Comparison of ENCODE assay signal across 22 cellular contexts in genomic region chr5:69360442-69360841, GRCh38. TPM values are rescaled to one million over a fixed set of nuclear protein-coding genes. Genes with fewer than 3 reads are reported as not detected.
DNase-seq lines count a peak whose midpoint lies in the region; ATAC-seq and TF ChIP-seq lines count a peak whose summit lies in the region.
"Had no signal": no experiment of that assay in that cellular context is flagged by ENCODE, and none has a peak within 500 bp of the region (broad histone marks: within the 10 kb centered on the region; RNA-seq: fewer than 3 reads in every experiment).

No MANE protein-coding gene starts in this region.

- DNase-seq in activated T-cell treated with anti-CD3 and anti-CD28 coated beads, Interleukin-2, amount 50 U/mL, for 72 hours = no peak
- DNase-seq in activated T-cell treated with anti-CD3 and anti-CD28 coated beads for 4 hours = no peak
- no peak for DNase-seq in CD8-positive, alpha-beta T cell
- DNase-seq in erythroblast (lab: John Stamatoyannopoulos, UW) = peak; percentile 9 to 14
- no peak for DNase-seq in prostate gland (ENCODE audit: low spot score)
- no peak for DNase-seq in stimulated activated naive B cell treated with anti-CD40 and anti-IgM and Interleukin-4, amounts not matched to agents 10 μg/mL and 1 μg/mL and 100 μg/mL, for 72 hours
- no peak for DNase-seq in NK-92 (lab: John Stamatoyannopoulos, UW; ENCODE audit: unreplicated experiment)
- DNase-seq: 8988T; ACHN; KBM-7; MG63; NCI-H1105 treated with DMSO at 0.1 percent for 48 hours; NCI-H2029; NCI-H446; NCI-H524 treated with DMSO at 0.1 percent for 48 hours; NCI-H774; NK-92 treated with Interleukin-12 subunit alpha and Interleukin-12 subunit beta, amount 100 ng/mL, for 24 hours; Peyer's patch; SIG-M5; SK-N-SH had no signal

- H3K9me3 Mint-ChIP-seq in activated T-cell treated with anti-CD3 and anti-CD28 coated beads, Interleukin-2, amount 50 U/mL, for 72 hours = no peaks in the 10 kb centered on the region
- H3K9me3 Mint-ChIP-seq in CD8-positive, alpha-beta T cell = no peaks in the 10 kb centered on the region
- H3K9me3 Mint-ChIP-seq in stimulated activated naive B cell treated with anti-CD40 and anti-IgM and Interleukin-4, amounts not matched to agents 10 μg/mL and 1 μg/mL and 100 μg/mL, for 72 hours = no peaks in the 10 kb centered on the region

- POLR2A ChIA-PET in CD8-positive, alpha-beta T cell (lab: Charles Lee) = no interaction called here

- H3K4me3 ChIP-seq in CD8-positive, alpha-beta T cell (ENCODE audit: low read depth, low read length) = no peak overlapping the region
- no peak overlapping the region for H3K4me3 ChIP-seq in prostate gland
- H3K4me3 ChIP-seq: MG63, Peyer's patch had no signal

- H3K4me3 Mint-ChIP-seq in activated T-cell treated with anti-CD3 and anti-CD28 coated beads, Interleukin-2, amount 50 U/mL, for 72 hours = no peak overlapping the region
- H3K4me3 Mint-ChIP-seq in CD8-positive, alpha-beta T cell = no peak overlapping the region
- no peak overlapping the region for H3K4me3 Mint-ChIP-seq in stimulated activated naive B cell treated with anti-CD40 and anti-IgM and Interleukin-4, amounts not matched to agents 10 μg/mL and 1 μg/mL and 100 μg/mL, for 72 hours

- intact Hi-C loops in CD8-positive, alpha-beta T cell (cut with DNase I, micrococcal nuclease) = loop anchor here in 1 of 2 experiments (10.0 kb wide), 1 partner anchor 86 kb away; no protein-coding TSS in a partner anchor
- intact Hi-C loops in prostate gland (cut with DNase I) = no loop called here

- H3K27ac Mint-ChIP-seq in activated T-cell treated with anti-CD3 and anti-CD28 coated beads, Interleukin-2, amount 50 U/mL, for 72 hours = peak overlapping the region; percentile 35
- H3K27ac Mint-ChIP-seq in CD8-positive, alpha-beta T cell = peak overlapping the region; percentile 6
- no peak overlapping the region for H3K27ac Mint-ChIP-seq in stimulated activated naive B cell treated with anti-CD40 and anti-IgM and Interleukin-4, amounts not matched to agents 10 μg/mL and 1 μg/mL and 100 μg/mL, for 72 hours

- no peak for ATAC-seq in activated T-cell treated with anti-CD3 and anti-CD28 coated beads, Interleukin-2, amount 50 U/mL, for 72 hours (replicated peaks in 1 of 2)
- no peak for ATAC-seq in CD8-positive, alpha-beta T cell
- ATAC-seq in stimulated activated naive B cell treated with anti-CD40 and anti-IgM and Interleukin-4, amounts not matched to agents 10 μg/mL and 1 μg/mL and 100 μg/mL, for 72 hours (replicated peaks) = no peak

- TF ChIP-seq POLR2A in erythroblast (IDR thresholded peaks at IDR 0.05; ENCODE audit: low read length) (no peak), prostate gland (IDR thresholded peaks at IDR 0.05) (no peak)

- WGBS in prostate gland = 83% methylated on average over 1 of the region's 1 CpG

- H3K4me1 Mint-ChIP-seq in activated T-cell treated with anti-CD3 and anti-CD28 coated beads, Interleukin-2, amount 50 U/mL, for 72 hours (ENCODE audit: low read depth) = peaks cover 22% of the 10 kb centered on the region
- H3K4me1 Mint-ChIP-seq in CD8-positive, alpha-beta T cell (ENCODE audit: low read depth) = peaks cover 21% of the 10 kb centered on the region
- peaks cover 13 to 33% of the 10 kb centered on the region in 2 donors for H3K4me1 Mint-ChIP-seq in stimulated activated naive B cell treated with anti-CD40 and anti-IgM and Interleukin-4, amounts not matched to agents 10 μg/mL and 1 μg/mL and 100 μg/mL, for 72 hours

- CTCF ChIA-PET in CD8-positive, alpha-beta T cell (lab: Charles Lee) = interaction anchor here (0.6 to 1.3 kb wide), 2 partner anchors 26 to 73 kb away, joined by 3 to 4 read pairs; no protein-coding TSS in a partner anchor

- no peaks in the 10 kb centered on the region for H3K27me3 ChIP-seq in CD8-positive, alpha-beta T cell (ENCODE audit: insufficient read depth, low read length)
- H3K27me3 ChIP-seq in prostate gland (replicated peaks; ENCODE audit: insufficient read depth) = no peaks in the 10 kb centered on the region
- H3K27me3 ChIP-seq: MG63, Peyer's patch had no signal

- no peaks in the 10 kb centered on the region for H3K27me3 Mint-ChIP-seq in activated T-cell treated with anti-CD3 and anti-CD28 coated beads, Interleukin-2, amount 50 U/mL, for 72 hours (ENCODE audit: low read depth)
- no peaks in the 10 kb centered on the region for H3K27me3 Mint-ChIP-seq in CD8-positive, alpha-beta T cell (ENCODE audit: low read depth)
- no peaks in the 10 kb centered on the region for H3K27me3 Mint-ChIP-seq in stimulated activated naive B cell treated with anti-CD40 and anti-IgM and Interleukin-4, amounts not matched to agents 10 μg/mL and 1 μg/mL and 100 μg/mL, for 72 hours

- H3K36me3 ChIP-seq in CD8-positive, alpha-beta T cell (ENCODE audit: insufficient read depth, low read length) = peaks cover 12% of the 10 kb centered on the region
- H3K36me3 ChIP-seq in prostate gland = no peaks in the 10 kb centered on the region

- H3K4me1 ChIP-seq in CD8-positive, alpha-beta T cell (ENCODE audit: insufficient read depth, low read length) = peaks cover 5% of the 10 kb centered on the region
- no peaks in the 10 kb centered on the region for H3K4me1 ChIP-seq in prostate gland (replicated peaks)
- H3K4me1 ChIP-seq: Peyer's patch had no signal

- H3K27ac ChIP-seq in CD8-positive, alpha-beta T cell (ENCODE audit: low read depth, low read length) = no peak overlapping the region
- H3K27ac ChIP-seq in VCaP = peak overlapping the region; percentile 22; the same call in 1 of the 2 replicates
- H3K27ac ChIP-seq in prostate gland = no peak overlapping the region
- H3K27ac ChIP-seq: Peyer's patch had no signal

- no peak for TF ChIP-seq CTCF in CD8-positive, alpha-beta T cell (IDR thresholded peaks at IDR 0.05)
- TF ChIP-seq CTCF in VCaP (conservative IDR thresholded peaks at IDR 0.05) (no peak), prostate gland (IDR thresholded peaks at IDR 0.05) (no peak)

- H3K9me3 ChIP-seq in CD8-positive, alpha-beta T cell (ENCODE audit: low read length) = no peaks in the 10 kb centered on the region
- no peaks in the 10 kb centered on the region for H3K9me3 ChIP-seq in prostate gland
- H3K9me3 ChIP-seq: MG63, Peyer's patch, SK-N-SH had no signal

- peaks cover 5 to 28% of the 10 kb centered on the region in 2 donors for H3K36me3 Mint-ChIP-seq in activated T-cell treated with anti-CD3 and anti-CD28 coated beads, Interleukin-2, amount 50 U/mL, for 72 hours (ENCODE audit: insufficient read depth in 2 of 2)
- peaks cover 42% of the 10 kb centered on the region for H3K36me3 Mint-ChIP-seq in CD8-positive, alpha-beta T cell
- peaks cover 31 to 58% of the 10 kb centered on the region in 2 donors for H3K36me3 Mint-ChIP-seq in stimulated activated naive B cell treated with anti-CD40 and anti-IgM and Interleukin-4, amounts not matched to agents 10 μg/mL and 1 μg/mL and 100 μg/mL, for 72 hours

RNA-seq across cellular contexts. Expression of gene AK6, which starts 8.9 kb away (rescaled TPM):
- 10 to 100 TPM; 56.9 to 64.4 TPM for total RNA-seq in activated T-cell treated with anti-CD3 and anti-CD28 coated beads, Interleukin-2, amount 50 U/mL, for 72 hours
- 10 to 100 TPM; 10.2 to 12.1 TPM for total RNA-seq in CD8-positive, alpha-beta T cell
- total RNA-seq in prostate gland = 10 to 100 TPM; 21.3 to 33.0 TPM

RNA-seq across cellular contexts. Expression of gene TAF9, which starts 8.9 kb away (rescaled TPM):
- total RNA-seq in activated T-cell treated with anti-CD3 and anti-CD28 coated beads, Interleukin-2, amount 50 U/mL, for 72 hours = 10 to 100 TPM; 78.4 to 85.1 TPM
- 10 to 100 TPM; 51.3 to 56.6 TPM for total RNA-seq in CD8-positive, alpha-beta T cell
- total RNA-seq in prostate gland = 10 to 100 TPM; 32.2 to 50.1 TPM

RNA-seq across cellular contexts. Expression of gene RAD17, which starts 9.2 kb away (rescaled TPM):
- total RNA-seq in activated T-cell treated with anti-CD3 and anti-CD28 coated beads, Interleukin-2, amount 50 U/mL, for 72 hours = 10 to 100 TPM; 33.2 to 37.4 TPM
- 10 to 100 TPM; 19.5 to 22.2 TPM for total RNA-seq in CD8-positive, alpha-beta T cell
- total RNA-seq in prostate gland = 10 to 100 TPM; 28.8 to 29.5 TPM

RNA-seq across cellular contexts. Expression of gene CCDC125, which starts 27.8 kb away (rescaled TPM):
- total RNA-seq in activated T-cell treated with anti-CD3 and anti-CD28 coated beads, Interleukin-2, amount 50 U/mL, for 72 hours = 10 to 100 TPM; 10.6 to 12.6 TPM
- total RNA-seq in CD8-positive, alpha-beta T cell = 1 to 10 TPM; 3.5 to 5.0 TPM
- total RNA-seq in prostate gland = 10 to 100 TPM; 12.9 to 21.7 TPM

RNA-seq across cellular contexts. Expression of gene MARVELD2, which starts 54.5 kb away (rescaled TPM):
- total RNA-seq in activated T-cell treated with anti-CD3 and anti-CD28 coated beads, Interleukin-2, amount 50 U/mL, for 72 hours = under 1 TPM; 0.74 to 0.76 TPM
- total RNA-seq in CD8-positive, alpha-beta T cell = under 1 TPM; 0.16 to 0.22 TPM
- 10 to 100 TPM in 1 of 2 donors, 1 to 10 TPM in 1; 9.5 to 30.1 TPM for total RNA-seq in prostate gland
- total RNA-seq: LHCN-M2 had no signal

Comparison
In these comparisons a context has a peak if more than half of its experiments do, and no peak if none do; other contexts are left out.
1. DNase-seq: peak in erythroblast (2 of 2); none in activated T-cell treated with anti-CD3 and anti-CD28 coated beads, Interleukin-2, amount 50 U/mL, for 72 hours (0 of 2), activated T-cell treated with anti-CD3 and anti-CD28 coated beads for 4 hours (single experiment), CD8-positive, alpha-beta T cell (0 of 7), prostate gland (single experiment), stimulated activated naive B cell treated with anti-CD40 and anti-IgM and Interleukin-4, amounts not matched to agents 10 μg/mL and 1 μg/mL and 100 μg/mL, for 72 hours (single experiment) and NK-92 (single experiment).